Comparison of ENCODE assay signal across 29 cellular contexts in the genomic region with DNA sequence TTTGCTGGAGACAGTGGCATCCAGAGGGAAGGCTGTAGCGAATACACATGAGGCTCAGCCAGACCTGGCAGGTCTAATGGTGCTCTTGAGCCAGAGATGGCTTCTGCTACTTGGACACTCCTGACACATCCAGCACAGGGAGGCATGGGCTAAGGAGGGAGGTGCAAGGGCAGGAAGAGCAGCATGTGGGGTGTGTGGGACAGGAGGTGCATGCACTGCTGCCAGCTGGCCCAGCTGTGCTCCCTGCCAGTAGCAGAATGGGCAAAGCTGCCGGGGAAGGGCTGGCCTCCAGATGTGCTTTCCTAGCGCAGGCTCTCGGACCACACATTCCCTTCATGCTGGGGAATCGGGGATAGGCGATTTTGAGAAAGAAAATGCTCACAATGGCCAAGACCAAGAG.
A peak's percentile ranks its signal among the peaks of the same experiment; 100 is the strongest.
DNase-seq lines count a peak whose midpoint lies in the region; ATAC-seq and TF ChIP-seq lines count a peak whose summit lies in the region.
"Had no signal": no experiment of that assay in that cellular context is flagged by ENCODE, and none has a peak within 500 bp of the region (broad histone marks: within the 10 kb centered on the region; RNA-seq: fewer than 3 reads in every experiment).

No MANE protein-coding gene starts in this region.

- H3K9me3 ChIP-seq in WERI-Rb-1 (ENCODE audit: severe bottlenecking) (no peaks in the 10 kb centered on the region), HAP-1 (no peaks in the 10 kb centered on the region)
- H3K9me3 ChIP-seq: heart right ventricle, neutrophil, psoas muscle, sigmoid colon had no signal

- no peak overlapping the region for H3K18ac ChIP-seq in mesendoderm (ENCODE audit: low read length)

- no peak overlapping the region for H2BK15ac ChIP-seq in mesendoderm (replicated peaks; ENCODE audit: low read depth)

- no peaks in the 10 kb centered on the region for H3K79me2 ChIP-seq in mesendoderm (ENCODE audit: control insufficient read depth, insufficient read depth, low read length)

- no peak overlapping the region for H2AK5ac ChIP-seq in mesendoderm (ENCODE audit: low read length)

- H3K36me3 ChIP-seq in WERI-Rb-1 (no peaks in the 10 kb centered on the region), mesendoderm (ENCODE audit: control insufficient read depth, insufficient read depth, low read length) (no peaks in the 10 kb centered on the region), HAP-1 (replicated peaks) (no peaks in the 10 kb centered on the region)
- H3K36me3 ChIP-seq: heart right ventricle, neutrophil, sigmoid colon had no signal

- H3K4me3 ChIP-seq in HFF-Myc (replicated peaks; ENCODE audit: low read depth, low read length) (no peak overlapping the region), WERI-Rb-1 (ENCODE audit: low read depth, low read length) (no peak overlapping the region), mesendoderm (ENCODE audit: low read length) (no peak overlapping the region), HAP-1 (no peak overlapping the region)
- H3K4me3 ChIP-seq: heart right ventricle, psoas muscle, sigmoid colon had no signal

- no peak overlapping the region for H2BK5ac ChIP-seq in mesendoderm (ENCODE audit: low read length)

- peak; percentile 60 for DNase-seq in AG08395 (ENCODE audit: low spot score)
- DNase-seq in HFF-Myc (ENCODE audit: extremely low read depth, low read depth): peak; percentile 65
- no peak for DNase-seq in WERI-Rb-1
- DNase-seq in mesendoderm: peak; percentile 21
- no peak for DNase-seq in HAP-1 (ENCODE audit: low spot score in 2 of 2)
- DNase-seq: 8988T; activated CD4-positive, alpha-beta T cell treated with anti-CD3 and anti-CD28 coated beads, Interleukin-2, amount 50 U/mL, for 4 hours; activated CD4-positive, CD25-positive, alpha-beta regulatory T cell; activated CD8-positive, alpha-beta memory T cell treated with anti-CD3 and anti-CD28 coated beads, Interleukin-2, amount 50 U/mL, for 4 hours; activated naive CD4-positive, alpha-beta T cell treated with anti-CD3 and anti-CD28 coated beads, Interleukin-2, amount 10 ng/mL, durations not matched to agents 7 days and 5 days; CD8-positive, alpha-beta T cell; DMS 273 treated with DMSO at 0.1 percent for 48 hours; effector memory CD4-positive, alpha-beta T cell; erythroblast; foreskin melanocyte; kidney glomerular epithelial cell; NCI-H510A; NK-92 treated with Interleukin-12 subunit alpha and Interleukin-12 subunit beta, amount 100 ng/mL, for 24 hours; SHP77 treated with DMSO at 0.1 percent for 48 hours; sigmoid colon; stimulated activated naive CD8-positive, alpha-beta T cell treated with anti-CD3 and anti-CD28 coated beads, Interleukin-15, amount 100 ng/mL, for 72 hours; T-cell had no signal

- H4K8ac ChIP-seq in mesendoderm (ENCODE audit: low read depth, low read length): no peak overlapping the region

- no peak overlapping the region for H4K5ac ChIP-seq in mesendoderm (ENCODE audit: low read length)

- in situ Hi-C loops in HAP-1 (cut with MboI; ENCODE audit: low sequenced_read_pairs): no loop called here

- H3K27ac ChIP-seq in WERI-Rb-1 (peak overlapping the region; percentile 44), mesendoderm (ENCODE audit: low read depth, low read length) (no peak overlapping the region)
- H3K27ac ChIP-seq: neutrophil, psoas muscle, sigmoid colon had no signal

- H3K4me1 ChIP-seq in mesendoderm (ENCODE audit: control insufficient read depth, low read depth, low read length): peaks cover 2% of the 10 kb centered on the region
- no peaks in the 10 kb centered on the region for H3K4me1 ChIP-seq in HAP-1
- H3K4me1 ChIP-seq: psoas muscle had no signal

- WGBS in mesendoderm (ENCODE audit: extremely low coverage, insufficient coverage, low lambda C conversion rate): no CpG with 5 or more reads among the region's 6 CpGs

- no peak for ATAC-seq in GM19395 (IDR thresholded peaks at IDR 0.05; ENCODE audit: unreplicated experiment)
- no peak for ATAC-seq in HG03108 (IDR thresholded peaks at IDR 0.05; ENCODE audit: unreplicated experiment)
- ATAC-seq in GM18520 (IDR thresholded peaks at IDR 0.05; ENCODE audit: unreplicated experiment): no peak
- ATAC-seq: CD8-positive, alpha-beta T cell; Panc1; stimulated activated naive CD8-positive, alpha-beta T cell treated with anti-CD3 and anti-CD28 coated beads, Interleukin-15, amount 100 ng/mL, for 72 hours; T-cell had no signal

- H3K4me2 ChIP-seq in mesendoderm (ENCODE audit: low read length): no peak overlapping the region

- TF ChIP-seq CTCF in HFF-Myc (IDR thresholded peaks at IDR 0.05; ENCODE audit: low read depth, low read length, missing control alignments) (no peak), WERI-Rb-1 (IDR thresholded peaks at IDR 0.05; ENCODE audit: low read depth, low read length) (no peak)

- H3K4ac ChIP-seq in mesendoderm (ENCODE audit: low read depth, low read length): no peak overlapping the region

- no peak overlapping the region for H2BK120ac ChIP-seq in mesendoderm (ENCODE audit: low read depth, low read length)

- H3K27me3 ChIP-seq in WERI-Rb-1 (ENCODE audit: insufficient read depth, low read depth, severe bottlenecking) (no peaks in the 10 kb centered on the region), mesendoderm (ENCODE audit: insufficient read depth, low read length, poor library complexity) (no peaks in the 10 kb centered on the region), HAP-1 (ENCODE audit: low read depth) (no peaks in the 10 kb centered on the region)
- H3K27me3 ChIP-seq: heart right ventricle, neutrophil, sigmoid colon had no signal

- H3K56ac ChIP-seq in mesendoderm (ENCODE audit: low read length): no peak overlapping the region

- no peak overlapping the region for H3K9ac ChIP-seq in mesendoderm (ENCODE audit: low read length)

- H3K79me1 ChIP-seq in mesendoderm (ENCODE audit: low read length): no peaks in the 10 kb centered on the region

- no peak overlapping the region for H3K23ac ChIP-seq in mesendoderm (ENCODE audit: low read length)

Comparison
In these comparisons a context has a peak if more than half of its experiments do, and no peak if none do; other contexts are left out.
1. DNase-seq: peak in AG08395 (single experiment), HFF-Myc (single experiment) and mesendoderm (single experiment); none in WERI-Rb-1 (single experiment) and HAP-1 (0 of 2).